1 cellular context compared by ENCODE assay signal in the genomic region with DNA sequence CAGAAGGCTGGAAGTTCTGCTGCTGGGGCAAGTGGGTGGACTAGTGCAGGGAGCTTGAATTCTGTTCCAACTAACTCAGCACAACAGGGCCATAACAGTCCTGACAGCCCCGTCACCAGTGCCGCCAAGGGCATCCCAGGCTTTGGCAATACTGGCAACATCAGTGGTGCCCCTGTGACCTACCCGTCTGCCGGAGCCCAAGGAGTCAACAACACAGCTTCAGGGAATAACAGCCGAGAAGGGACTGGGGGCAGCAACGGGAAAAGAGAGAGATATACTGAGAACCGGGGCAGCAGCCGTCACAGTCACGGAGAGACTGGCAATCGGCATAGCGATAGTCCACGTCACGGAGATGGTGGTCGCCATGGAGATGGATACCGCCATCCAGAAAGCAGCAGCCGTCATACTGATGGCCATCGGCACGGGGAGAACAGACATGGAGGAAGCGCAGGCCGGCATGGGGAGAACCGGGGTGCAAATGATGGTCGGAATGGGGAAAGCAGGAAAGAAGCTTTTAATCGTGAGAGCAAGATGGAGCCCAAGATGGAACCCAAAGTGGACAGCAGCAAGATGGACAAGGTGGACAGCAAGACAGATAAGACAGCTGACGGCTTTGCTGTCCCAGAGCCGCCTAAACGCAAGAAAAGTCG.
A peak's percentile ranks its signal among the peaks of the same experiment; 100 is the strongest.
TF ChIP-seq lines count a peak whose summit lies in the region.

No MANE protein-coding gene starts in this region.

TF ChIP-seq in HEK293, 187 proteins besides CTCF, POLR2A, EP300 and RAD21:
- TF ChIP-seq ZNF266 (tag by site-specific recombination; IDR thresholded peaks at IDR 0.05; ENCODE audit: low read depth) (no peak), ZNF600 (tag by site-specific recombination; IDR thresholded peaks at IDR 0.05) (peak; percentile 44; the same call in 1 of the 2 replicates), MZF1 (tag by site-specific recombination; IDR thresholded peaks at IDR 0.05; ENCODE audit: borderline replicate concordance) (no peak), ZNF350 (tag by site-specific recombination; IDR thresholded peaks at IDR 0.05) (no peak), ZNF391 (tag by site-specific recombination; IDR thresholded peaks at IDR 0.05; ENCODE audit: borderline replicate concordance, low read depth) (no peak)
